19 cellular contexts compared by ENCODE assay signal in genomic region chr10:97810476-97810875, GRCh38. TPM values are rescaled to one million over a fixed set of nuclear protein-coding genes. Genes with fewer than 3 reads are reported as not detected.
DNase-seq lines count a peak whose midpoint lies in the region; ATAC-seq, FAIRE-seq and TF ChIP-seq lines count a peak whose summit lies in the region.
"Had no signal": no experiment of that assay in that cellular context is flagged by ENCODE, and none has a peak within 500 bp of the region (broad histone marks: within the 10 kb centered on the region; RNA-seq: fewer than 3 reads in every experiment).

No MANE protein-coding gene starts in this region.

- no TSS peak for BruUV-seq in K562 (replicated peaks; lab: Mats Ljungman, UMichigan)

- ATAC-seq in K562 = no peak
- ATAC-seq: activated CD8-positive, alpha-beta memory T cell treated with anti-CD3 and anti-CD28 coated beads, Interleukin-2, amount 10 ng/mL, durations not matched to agents 7 days and 5 days; Panc1 had no signal

- peak overlapping the region; percentile 45; the same call in 1 of the 2 replicates for H2AFZ ChIP-seq in K562 (ENCODE audit: low read depth, low read length)

- H3K27ac ChIP-seq in K562 (ENCODE audit: extremely low read depth, low read depth, low read length) (no peak overlapping the region; the same call in 2 of the 3 replicates), right atrium auricular region (no peak overlapping the region)
- H3K27ac ChIP-seq: KMS-11, left ventricle myocardium inferior, stomach had no signal

- no peak overlapping the region for H3K9ac ChIP-seq in K562 (ENCODE audit: insufficient read depth in 1 of 2, low read depth in 2 of 2, low read length in 2 of 2)
- H3K9ac ChIP-seq: KMS-11 had no signal

- H3K9me3 ChIP-seq in K562 (replicated peaks; ENCODE audit: control insufficient read depth, insufficient read depth, low read depth, low read length) = no peaks in the 10 kb centered on the region
- no peaks in the 10 kb centered on the region for H3K9me3 ChIP-seq in right atrium auricular region
- H3K9me3 ChIP-seq: left ventricle myocardium inferior, stomach had no signal

- H3K4me1 ChIP-seq in K562 (replicated peaks in 1 of 2; ENCODE audit: control insufficient read depth in 2 of 2, insufficient read depth in 2 of 2, low read length in 2 of 2) = peaks cover 4 to 21% of the 10 kb centered on the region in 2 experiments; a peak in 3 of 5 replicates
- H3K4me1 ChIP-seq in right atrium auricular region = no peaks in the 10 kb centered on the region
- H3K4me1 ChIP-seq: left ventricle myocardium inferior, stomach had no signal

- no peak for TF ChIP-seq RAD21 in K562 (CRISPR knock-in tag; conservative IDR thresholded peaks at IDR 0.05 in 1 of 2, IDR thresholded peaks at IDR 0.05 in 1 of 2)

- no peaks in the 10 kb centered on the region; a peak in 1 of 5 replicates for H3K27me3 ChIP-seq in K562 (ENCODE audit: control insufficient read depth in 2 of 2, insufficient read depth in 2 of 2, low read length in 2 of 2)
- H3K27me3 ChIP-seq in right atrium auricular region = no peaks in the 10 kb centered on the region

- no peak for FAIRE-seq in K562 (lab: Jason Lieb, UNC)

- no peak for TF ChIP-seq EP300 in K562 (IDR thresholded peaks at IDR 0.05; ENCODE audit: low read length)

- no peaks in the 10 kb centered on the region for H3K9me1 ChIP-seq in K562 (ENCODE audit: control insufficient read depth, insufficient read depth, low read length)

- TF ChIP-seq CTCF in K562 (IDR thresholded peaks at IDR 0.05 in 2 of 3, conservative IDR thresholded peaks at IDR 0.05 in 1 of 3; ENCODE audit: insufficient read depth in 2 of 3, low read depth in 1 of 3, low read length in 3 of 3) (no peak), right atrium auricular region (IDR thresholded peaks at IDR 0.05) (no peak)

- in situ Hi-C loops in K562 (cut with MboI) = no loop called here

- no peaks in the 10 kb centered on the region for H4K20me1 ChIP-seq in K562 (replicated peaks; ENCODE audit: control insufficient read depth, insufficient read depth, low read length)

- H3K79me2 ChIP-seq in K562 (ENCODE audit: control insufficient read depth, insufficient read depth, low read length) = no peaks in the 10 kb centered on the region

- no peak overlapping the region for H3K4me3 ChIP-seq in K562
- H3K4me3 ChIP-seq in right atrium auricular region = no peak overlapping the region
- H3K4me3 ChIP-seq: left ventricle myocardium inferior, stomach had no signal

- TF ChIP-seq POLR2A in K562 (conservative IDR thresholded peaks at IDR 0.05) = no peak

- 27% methylated on average over 5 of the region's 7 CpGs for WGBS in K562 (ENCODE audit: insufficient coverage, low coverage, missing lambda C conversion rate)

- POLR2A ChIA-PET in K562 (lab: Yijun Ruan, JAX) = interaction anchor here (0.7 kb wide), 2 partner anchors 9 to 121 kb away, joined by 3 read pairs; no protein-coding TSS in a partner anchor

- H3K36me3 ChIP-seq in K562 (ENCODE audit: control insufficient read depth, insufficient read depth, low read length) (no peaks in the 10 kb centered on the region), right atrium auricular region (no peaks in the 10 kb centered on the region)
- H3K36me3 ChIP-seq: left ventricle myocardium inferior, stomach had no signal

- H3K4me2 ChIP-seq in K562 (ENCODE audit: insufficient read depth, low read length) = no peak overlapping the region
- H3K4me2 ChIP-seq: KMS-11 had no signal

- DNase-seq in NOMO-1 (lab: John Stamatoyannopoulos, UW; ENCODE audit: unreplicated experiment in 2 of 2) (peak; percentile 7 to 20), NOMO-1 treated with dmso at 0.1 percent for 144 hours (lab: John Stamatoyannopoulos, UW; ENCODE audit: unreplicated experiment) (no peak), MV-4-11 (lab: John Stamatoyannopoulos, UW) (peak; percentile 19), K562 (ENCODE audit: extremely low read depth in 1 of 4, low spot score in 3 of 4) (peak in 2 of 4 experiments; percentile 31 to 36), renal cortical epithelial cell (ENCODE audit: low read depth) (peak; percentile 26), GM19238 (ENCODE audit: insufficient read length, low spot score) (no peak), right atrium auricular region (ENCODE audit: low spot score) (no peak), amniotic stem cell (lab: John Stamatoyannopoulos, UW) (no peak)
- DNase-seq: activated CD4-positive, CD25-positive, alpha-beta regulatory T cell treated with anti-CD3 and anti-CD28 coated beads, Interleukin-2, amount 50 U/mL, for 72 hours; activated CD8-positive, alpha-beta memory T cell treated with anti-CD3 and anti-CD28 coated beads, Interleukin-2, amount 10 ng/mL, durations not matched to agents 7 days and 5 days; CD4-positive, alpha-beta T cell; HCEC 1CT; left ventricle myocardium inferior; NCI-H187; NCI-H526; stomach had no signal

- intact Hi-C loops in K562 (cut with micrococcal nuclease) = no loop called here

- CTCF ChIA-PET in K562 (lab: Yijun Ruan, JAX; ENCODE audit: low intra/inter-chr PET ratio) = interaction anchor here (0.5 kb wide), 1 partner anchor 710 kb away, joined by 3 read pairs; no protein-coding TSS in a partner anchor

TF ChIP-seq in K562, 482 proteins besides CTCF, POLR2A, EP300 and RAD21 (continues in another document):
- TF ChIP-seq JUND (IDR thresholded peaks at IDR 0.05; ENCODE audit: borderline replicate concordance, low read depth, low read length) (peak; percentile 76), JUND (tag; IDR thresholded peaks at IDR 0.05; ENCODE audit: borderline replicate concordance, low read depth, low read length) (peak; percentile 38; the same call in 1 of the 3 replicates), MCM7 (IDR thresholded peaks at IDR 0.05) (no peak), SIN3B (IDR thresholded peaks at IDR 0.05; ENCODE audit: low read depth) (no peak), ZNF699 (CRISPR knock-in tag; IDR thresholded peaks at IDR 0.05; ENCODE audit: insufficient replicate concordance) (no peak), PML (IDR thresholded peaks at IDR 0.05; ENCODE audit: low read length) (no peak), ZNF507 (tag; conservative IDR thresholded peaks at IDR 0.05) (no peak), ZNF785 (CRISPR knock-in tag; IDR thresholded peaks at IDR 0.05) (no peak)
- TF ChIP-seq, protein P1, sequence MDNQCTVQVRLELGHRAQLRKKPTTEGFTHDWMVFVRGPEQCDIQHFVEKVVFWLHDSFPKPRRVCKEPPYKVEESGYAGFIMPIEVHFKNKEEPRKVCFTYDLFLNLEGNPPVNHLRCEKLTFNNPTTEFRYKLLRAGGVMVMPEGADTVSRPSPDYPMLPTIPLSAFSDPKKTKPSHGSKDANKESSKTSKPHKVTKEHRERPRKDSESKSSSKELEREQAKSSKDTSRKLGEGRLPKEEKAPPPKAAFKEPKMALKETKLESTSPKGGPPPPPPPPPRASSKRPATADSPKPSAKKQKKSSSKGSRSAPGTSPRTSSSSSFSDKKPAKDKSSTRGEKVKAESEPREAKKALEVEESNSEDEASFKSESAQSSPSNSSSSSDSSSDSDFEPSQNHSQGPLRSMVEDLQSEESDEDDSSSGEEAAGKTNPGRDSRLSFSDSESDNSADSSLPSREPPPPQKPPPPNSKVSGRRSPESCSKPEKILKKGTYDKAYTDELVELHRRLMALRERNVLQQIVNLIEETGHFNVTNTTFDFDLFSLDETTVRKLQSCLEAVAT (IDR thresholded peaks at IDR 0.05) = no peak

RNA-seq across cellular contexts. Expression of gene SFRP5, which starts 38.7 kb away (rescaled TPM):
- total RNA-seq in K562 (2011; cell fraction: chromatin; rRNA removed; ENCODE audit: low replicate concordance) = not detected in 2 replicates
- 0.17 TPM in 1 of 2 replicates, not detected in the other for total RNA-seq in K562 (2011; cell fraction: nucleolus; rRNA removed)
- 0.37 and 0.46 TPM in 2 replicates for total RNA-seq in K562 (2011; cell fraction: nucleoplasm; rRNA removed)
- total RNA-seq in K562 (2014; rRNA removed) = 0.08 TPM in 1 of 2 replicates, not detected in the other
- total RNA-seq in K562 (2014; rRNA removed; fragmentation: Illumina TruSeq; extraction: Trizol) = 0.07 TPM in 1 of 2 replicates, not detected in the other
- total RNA-seq in K562 (2015; rRNA removed; fragmentation: Illumina TruSeq; extraction: Trizol) = 0.11 TPM in 1 of 2 replicates, not detected in the other
- total RNA-seq in K562 (2021) = 0.29 and 0.40 TPM in 2 replicates
- 0.18 and 0.68 TPM in 2 replicates for polyA plus RNA-seq in K562 (2011; rRNA removed)
- 0.40 and 0.69 TPM in 2 replicates for polyA plus RNA-seq in K562 (2011; cell fraction: cytosol; rRNA removed)
- 0.11 and 0.24 TPM in 2 replicates for polyA plus RNA-seq in K562 (2011; cell fraction: nucleus; rRNA removed)
- polyA plus RNA-seq in K562 (2012) = 0.15 and 0.18 TPM in 2 replicates
- polyA plus RNA-seq in K562 (2014; fragmentation: Illumina TruSeq; extraction: Trizol) = 0.10 and 0.12 TPM in 2 replicates
- polyA plus RNA-seq in K562 (2014; fragmentation: Nextera tagmentation; extraction: Ambion mirVana) = not detected
- 0.16 and 0.18 TPM in 2 replicates for polyA plus RNA-seq in K562 (2014; rRNA removed)
- 0.27 TPM in 1 of 2 replicates, not detected in the other for polyA minus RNA-seq in K562 (2011; rRNA and poly(A)+ RNA removed)
- 0.91 TPM in 1 of 2 replicates, not detected in the other for polyA minus RNA-seq in K562 (2011; cell fraction: cytosol; rRNA and poly(A)+ RNA removed)
- polyA minus RNA-seq in K562 (2011; cell fraction: nucleus; rRNA and poly(A)+ RNA removed) = 0.22 and 0.27 TPM in 2 replicates
- 0.17 and 0.60 TPM in 2 replicates for total RNA-seq in renal cortical epithelial cell
- 100 to 1,000 TPM; 140 to 260 TPM for total RNA-seq in right atrium auricular region
- total RNA-seq: activated CD8-positive, alpha-beta memory T cell treated with anti-CD3 and anti-CD28 coated beads, Interleukin-2, amount 10 ng/mL, durations not matched to agents 7 days and 5 days; CD4-positive, alpha-beta T cell; T-helper 2 cell treated with Interferon-gamma antibody and Interleukin-4, amounts not matched to agents 100 ng/mL and 5 ng/mL, for 36 hours had no signal

RNA-seq across cellular contexts. Expression of gene GOLGA7B, which starts 39.2 kb away (rescaled TPM):
- 0.07 and 0.25 TPM in 2 replicates for total RNA-seq in K562 (2011; cell fraction: chromatin; rRNA removed; ENCODE audit: low replicate concordance)
- under 0.01 TPM in 1 of 2 replicates, not detected in the other for total RNA-seq in K562 (2011; cell fraction: nucleolus; rRNA removed)
- 0.07 TPM in 1 of 2 replicates, not detected in the other for total RNA-seq in K562 (2011; cell fraction: nucleoplasm; rRNA removed)
- total RNA-seq in K562 (2014; rRNA removed) = 0.04 TPM in 1 of 2 replicates, not detected in the other
- total RNA-seq in K562 (2014; rRNA removed; fragmentation: Illumina TruSeq; extraction: Trizol) = 0.04 and 0.06 TPM in 2 replicates
- total RNA-seq in K562 (2015; rRNA removed; fragmentation: Illumina TruSeq; extraction: Trizol) = 0.04 TPM in 1 of 2 replicates, not detected in the other
- 0.07 and 0.11 TPM in 2 replicates for total RNA-seq in K562 (2021)
- 0.01 and 0.04 TPM in 2 replicates for polyA plus RNA-seq in K562 (2011; rRNA removed)
- 0.01 and 0.04 TPM in 2 replicates for polyA plus RNA-seq in K562 (2011; cell fraction: cytosol; rRNA removed)
- polyA plus RNA-seq in K562 (2011; cell fraction: nucleus; rRNA removed) = 0.06 TPM in 2 replicates
- polyA plus RNA-seq in K562 (2012) = 0.07 and 0.12 TPM in 2 replicates
- polyA plus RNA-seq in K562 (2014; fragmentation: Illumina TruSeq; extraction: Trizol) = 0.03 and 0.06 TPM in 2 replicates
- polyA plus RNA-seq in K562 (2014; fragmentation: Nextera tagmentation; extraction: Ambion mirVana) = not detected
- 0.01 and 0.03 TPM in 2 replicates for polyA plus RNA-seq in K562 (2014; rRNA removed)
- polyA minus RNA-seq in K562 (2011; rRNA and poly(A)+ RNA removed) = 0.18 and 0.21 TPM in 2 replicates
- polyA minus RNA-seq in K562 (2011; cell fraction: cytosol; rRNA and poly(A)+ RNA removed) = not detected in 2 replicates
- under 0.01 TPM in 1 of 2 replicates, not detected in the other for polyA minus RNA-seq in K562 (2011; cell fraction: nucleus; rRNA and poly(A)+ RNA removed)
- total RNA-seq in renal cortical epithelial cell = 0.05 and 0.35 TPM in 2 replicates
- total RNA-seq in right atrium auricular region = 1 to 10 TPM; 1.3 to 3.2 TPM

Comparison
In these comparisons a context has a peak if more than half of its experiments do, and no peak if none do; other contexts are left out.
1. DNase-seq: peak in NOMO-1 (2 of 2), MV-4-11 (single experiment) and renal cortical epithelial cell (single experiment); none in NOMO-1 treated with dmso at 0.1 percent for 144 hours (single experiment), GM19238 (single experiment), right atrium auricular region (single experiment) and amniotic stem cell (single experiment).
2. RNA of gene SFRP5, which starts 38.7 kb away (total RNA-seq): 140 to 260 TPM in right atrium auricular region; 0.17 to 0.60 TPM in renal cortical epithelial cell and 0.07 to 0.46 TPM in K562; every median in the first group is over 10 times any median in the second.